12 cellular contexts compared by ENCODE assay signal in genomic region chr12:78611504-78611903, GRCh38.
"Had no signal": no experiment of that assay in that cellular context is flagged by ENCODE, and none has a peak within 500 bp of the region (broad histone marks: within the 10 kb centered on the region; RNA-seq: fewer than 3 reads in every experiment).

No MANE protein-coding gene starts in this region.

- H3K27ac Mint-ChIP-seq: HFFc6, IgD-negative memory B cell had no signal

- H3K27ac ChIP-seq: GM23248, HL-60, KMS-11 had no signal

- H3K9ac ChIP-seq: GM23248, KMS-11 had no signal

- H3K27me3 Mint-ChIP-seq: IgD-negative memory B cell had no signal

- H3K9me3 ChIP-seq: HAP-1 had no signal

- H3K4me1 ChIP-seq: HAP-1 had no signal

- H3K4me3 Mint-ChIP-seq: HFFc6, IgD-negative memory B cell had no signal

- H3K36me3 Mint-ChIP-seq: IgD-negative memory B cell had no signal

- ATAC-seq: HCT116, HepG2 had no signal

- H3K4me2 ChIP-seq: KMS-11 had no signal

- H2AFZ ChIP-seq: GM23248 had no signal

- H3K4me1 Mint-ChIP-seq: IgD-negative memory B cell had no signal

- H3K4me3 ChIP-seq: GM23248, HAP-1 had no signal

- DNase-seq: GM23248, GOT3, H7, HFFc6, Karpas-422, KBM-7 had no signal

- H3K36me3 ChIP-seq: HAP-1 had no signal
